17 cellular contexts compared by ENCODE assay signal in the genomic region with DNA sequence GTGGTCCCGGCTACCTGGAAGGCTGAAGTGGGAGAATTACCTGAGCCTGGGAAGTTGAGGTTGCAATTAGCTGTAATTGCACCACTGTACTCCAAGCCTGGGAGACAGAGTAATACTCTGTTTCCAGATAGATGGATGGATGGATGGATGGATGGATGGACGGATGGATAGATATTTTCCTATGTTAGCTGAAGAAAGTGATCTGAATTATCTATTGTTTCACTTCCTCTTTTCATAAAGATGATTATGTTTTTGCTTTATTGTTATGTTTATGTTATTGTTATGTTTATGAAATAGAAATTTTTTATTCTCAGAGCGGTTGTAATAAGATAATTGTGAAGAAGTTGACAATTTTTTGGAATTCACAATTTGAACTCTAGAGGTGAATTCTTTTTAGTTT. TPM values are rescaled to one million over a fixed set of nuclear protein-coding genes. Genes with fewer than 3 reads are reported as not detected.
A peak's percentile ranks its signal among the peaks of the same experiment; 100 is the strongest.
DNase-seq lines count a peak whose midpoint lies in the region; ATAC-seq, FAIRE-seq and TF ChIP-seq lines count a peak whose summit lies in the region.
"Had no signal": no experiment of that assay in that cellular context is flagged by ENCODE, and none has a peak within 500 bp of the region (broad histone marks: within the 10 kb centered on the region; RNA-seq: fewer than 3 reads in every experiment).

No MANE protein-coding gene starts in this region.

- no peak overlapping the region for H3K9ac ChIP-seq in HepG2 (ENCODE audit: insufficient read depth, low read depth, low read length)

- H2AFZ ChIP-seq in HepG2 (ENCODE audit: low read length): no peak overlapping the region

- TF ChIP-seq RAD21 in HepG2 (CRISPR knock-in tag; IDR thresholded peaks at IDR 0.05): no peak

- in situ Hi-C loops in HepG2 (cut with HindIII; ENCODE audit: extremely low pct_ligation_motif_present, low pct_unique_long_range_greater_than_20kb): no loop called here

- H3K9me3 ChIP-seq in HepG2 (ENCODE audit: low read length): no peaks in the 10 kb centered on the region
- H3K9me3 ChIP-seq in right lobe of liver: no peaks in the 10 kb centered on the region

- no peaks in the 10 kb centered on the region for H3K9me3 Mint-ChIP-seq in IgD-negative memory B cell
- no peaks in the 10 kb centered on the region for H3K9me3 Mint-ChIP-seq in stimulated activated effector memory CD8-positive, alpha-beta T cell treated with anti-CD3 and anti-CD28 coated beads, Interleukin-12 subunit alpha, Interleukin-12 subunit beta, amount 100 ng/mL, for 72 hours
- no peaks in the 10 kb centered on the region for H3K9me3 Mint-ChIP-seq in activated CD4-positive, alpha-beta memory T cell treated with anti-CD3 and anti-CD28 coated beads for 36 hours

- CTCF ChIA-PET in HepG2 (lab: Yijun Ruan, JAX; ENCODE audit: low intra/inter-chr PET ratio, low total read pairs): no interaction called here
- CTCF ChIA-PET in activated CD4-positive, alpha-beta memory T cell treated with anti-CD3 and anti-CD28 coated beads for 36 hours (lab: Charles Lee): no interaction called here

- no peak overlapping the region for H3K4me3 Mint-ChIP-seq in IgD-negative memory B cell
- no peak overlapping the region for H3K4me3 Mint-ChIP-seq in stimulated activated effector memory CD8-positive, alpha-beta T cell treated with anti-CD3 and anti-CD28 coated beads, Interleukin-12 subunit alpha, Interleukin-12 subunit beta, amount 100 ng/mL, for 72 hours
- no peak overlapping the region for H3K4me3 Mint-ChIP-seq in activated CD4-positive, alpha-beta memory T cell treated with anti-CD3 and anti-CD28 coated beads for 36 hours

- no peak overlapping the region for H3K4me2 ChIP-seq in HepG2 (ENCODE audit: low read depth, low read length)

- no peak for DNase-seq in HepG2 (ENCODE audit: low spot score)
- DNase-seq in right lobe of liver: no peak
- DNase-seq in stimulated activated effector memory CD8-positive, alpha-beta T cell treated with anti-CD3 and anti-CD28 coated beads, Interleukin-12 subunit alpha, Interleukin-12 subunit beta, amount 100 ng/mL, for 72 hours (ENCODE audit: low spot score in 2 of 2): no peak
- DNase-seq in sciatic nerve (ENCODE audit: low spot score): no peak
- no peak for DNase-seq in putamen (ENCODE audit: low spot score)
- DNase-seq in activated CD4-positive, alpha-beta memory T cell treated with anti-CD3 and anti-CD28 coated beads for 36 hours: no peak
- DNase-seq: ACHN, AML-193, HCEC 1CT, KBM-7, NCI-H1048, NCI-H146, NCI-H2081, NCI-H510A had no signal

- no peaks in the 10 kb centered on the region for H3K4me1 ChIP-seq in HepG2 (ENCODE audit: insufficient read depth, low read length)
- no peaks in the 10 kb centered on the region for H3K4me1 ChIP-seq in right lobe of liver

- BruUV-seq in HepG2 (replicated peaks; lab: Mats Ljungman, UMichigan): no TSS peak

- H3K27ac ChIP-seq in HepG2 (ENCODE audit: extremely low read length, insufficient read depth, low read length) (no peak overlapping the region), right lobe of liver (no peak overlapping the region)
- H3K27ac ChIP-seq: HL-60 had no signal

- TF ChIP-seq EP300 in HepG2 (IDR thresholded peaks at IDR 0.05; ENCODE audit: low read depth in 2 of 2, low read length in 2 of 2): no peak
- TF ChIP-seq EP300 in HepG2 (CRISPR knock-in tag; IDR thresholded peaks at IDR 0.05; ENCODE audit: borderline replicate concordance): no peak

- intact Hi-C loops in HepG2 (cut with micrococcal nuclease; ENCODE audit: unreplicated experiment) (no loop called here), right lobe of liver (cut with DNase I) (no loop called here), sciatic nerve (cut with DNase I) (no loop called here)
- intact Hi-C loops in activated CD4-positive, alpha-beta memory T cell treated with anti-CD3 and anti-CD28 coated beads for 36 hours (cut with micrococcal nuclease): no loop called here

- FAIRE-seq in HepG2 (lab: Jason Lieb, UNC) (no peak), endometrium (lab: Jason Lieb, UNC) (peak; percentile 53)

- no peak for ATAC-seq in HepG2
- ATAC-seq in right lobe of liver: no peak
- ATAC-seq in stimulated activated effector memory CD8-positive, alpha-beta T cell treated with anti-CD3 and anti-CD28 coated beads, Interleukin-12 subunit alpha, Interleukin-12 subunit beta, amount 100 ng/mL, for 72 hours: no peak
- no peak for ATAC-seq in sciatic nerve

- no peak for TF ChIP-seq POLR2A in HepG2 (IDR thresholded peaks at IDR 0.05; ENCODE audit: insufficient read depth in 1 of 2, low read depth in 2 of 2, low read length in 2 of 2)
- no peak for TF ChIP-seq POLR2A in right lobe of liver (IDR thresholded peaks at IDR 0.05)

- H3K27me3 ChIP-seq in HepG2 (ENCODE audit: control insufficient read depth in 1 of 2, insufficient read depth in 2 of 2, low read length in 2 of 2): no peaks in the 10 kb centered on the region
- no peaks in the 10 kb centered on the region for H3K27me3 ChIP-seq in right lobe of liver

- H3K36me3 ChIP-seq in HepG2 (replicated peaks in 1 of 2; ENCODE audit: control insufficient read depth in 1 of 2, insufficient read depth in 2 of 2, low read length in 2 of 2) (peaks cover 8 to 54% of the 10 kb centered on the region in 2 experiments; a peak in 4 of 5 replicates), right lobe of liver (peaks cover 0 to 15% (median under 1%) of the 10 kb centered on the region in 4 donors)

- WGBS in HepG2 (ENCODE audit: low lambda C conversion rate): 97% methylated on average over 3 of the region's 3 CpGs
- WGBS in right lobe of liver (ENCODE audit: insufficient coverage, low coverage, low lambda C conversion rate, missing lambda C conversion rate): 74% methylated on average over 2 of the region's 3 CpGs

- H3K27me3 Mint-ChIP-seq in IgD-negative memory B cell: no peaks in the 10 kb centered on the region
- no peaks in the 10 kb centered on the region for H3K27me3 Mint-ChIP-seq in activated CD4-positive, alpha-beta memory T cell treated with anti-CD3 and anti-CD28 coated beads for 36 hours

- peaks cover 8 to 28% (median 13%) of the 10 kb centered on the region in 3 donors for H3K4me1 Mint-ChIP-seq in IgD-negative memory B cell
- H3K4me1 Mint-ChIP-seq in stimulated activated effector memory CD8-positive, alpha-beta T cell treated with anti-CD3 and anti-CD28 coated beads, Interleukin-12 subunit alpha, Interleukin-12 subunit beta, amount 100 ng/mL, for 72 hours: peaks cover 12% of the 10 kb centered on the region
- peaks cover 25% of the 10 kb centered on the region for H3K4me1 Mint-ChIP-seq in activated CD4-positive, alpha-beta memory T cell treated with anti-CD3 and anti-CD28 coated beads for 36 hours (ENCODE audit: low read depth)

- no peaks in the 10 kb centered on the region for H3K79me2 ChIP-seq in HepG2 (ENCODE audit: insufficient read depth, low read length)

- H3K4me3 ChIP-seq in HepG2 (replicated peaks in 1 of 3; ENCODE audit: insufficient read depth in 1 of 3, low read depth in 2 of 3, low read length in 3 of 3) (no peak overlapping the region), right lobe of liver (no peak overlapping the region)

- no peaks in the 10 kb centered on the region for H4K20me1 ChIP-seq in HepG2 (ENCODE audit: insufficient read depth, low read length)

- H3K36me3 Mint-ChIP-seq in IgD-negative memory B cell: no peaks in the 10 kb centered on the region
- peaks cover 60% of the 10 kb centered on the region for H3K36me3 Mint-ChIP-seq in stimulated activated effector memory CD8-positive, alpha-beta T cell treated with anti-CD3 and anti-CD28 coated beads, Interleukin-12 subunit alpha, Interleukin-12 subunit beta, amount 100 ng/mL, for 72 hours
- peaks cover 26% of the 10 kb centered on the region for H3K36me3 Mint-ChIP-seq in activated CD4-positive, alpha-beta memory T cell treated with anti-CD3 and anti-CD28 coated beads for 36 hours

- no peak for TF ChIP-seq CTCF in HepG2 (CRISPR knock-in tag; IDR thresholded peaks at IDR 0.05)
- TF ChIP-seq CTCF in right lobe of liver (IDR thresholded peaks at IDR 0.05): no peak

- H3K27ac Mint-ChIP-seq in IgD-negative memory B cell: peak overlapping the region in 2 of 3 donors; percentile 19 to 87
- H3K27ac Mint-ChIP-seq in stimulated activated effector memory CD8-positive, alpha-beta T cell treated with anti-CD3 and anti-CD28 coated beads, Interleukin-12 subunit alpha, Interleukin-12 subunit beta, amount 100 ng/mL, for 72 hours: peak overlapping the region; percentile 71
- no peak overlapping the region for H3K27ac Mint-ChIP-seq in activated CD4-positive, alpha-beta memory T cell treated with anti-CD3 and anti-CD28 coated beads for 36 hours

- POLR2A ChIA-PET in HepG2 (lab: Yijun Ruan, JAX): no interaction called here
- POLR2A ChIA-PET in activated CD4-positive, alpha-beta memory T cell treated with anti-CD3 and anti-CD28 coated beads for 36 hours (lab: Charles Lee): no interaction called here

TF ChIP-seq in HepG2, 621 proteins besides CTCF, POLR2A, EP300 and RAD21 (continues in another document):
- TF ChIP-seq FLYWCH1 (CRISPR knock-in tag; IDR thresholded peaks at IDR 0.05): no peak
- TF ChIP-seq RBM22 (optimal IDR thresholded peaks at IDR 0.05; ENCODE audit: low read length): peak; percentile 65

RNA-seq across cellular contexts. Expression of gene TTC27, which starts 33.3 kb away (rescaled TPM):
- total RNA-seq in HepG2 (2016; rRNA removed; fragmentation: Illumina TruSeq; extraction: Trizol): 44.7 and 65.1 TPM in 2 replicates
- total RNA-seq in HepG2 (2016; cell fraction: cytosol; rRNA removed; fragmentation: Illumina TruSeq; extraction: Trizol; ENCODE audit: low read depth): 9.5 and 10.9 TPM in 2 replicates
- 43.8 and 63.7 TPM in 2 replicates for total RNA-seq in HepG2 (2016; cell fraction: insoluble cytoplasmic fraction; rRNA removed; fragmentation: Illumina TruSeq; extraction: Trizol)
- total RNA-seq in HepG2 (2016; cell fraction: membrane; rRNA removed; fragmentation: Illumina TruSeq; extraction: Trizol): 15.7 and 17.8 TPM in 2 replicates
- total RNA-seq in HepG2 (2016; cell fraction: nucleus; rRNA removed; fragmentation: Illumina TruSeq; extraction: Trizol): 36.7 and 38.7 TPM in 2 replicates
- 23.0 and 26.7 TPM in 2 replicates for polyA plus RNA-seq in HepG2 (2011; rRNA removed)
- 14.3 and 22.9 TPM in 2 replicates for polyA plus RNA-seq in HepG2 (2011; cell fraction: cytosol; rRNA removed)
- 12.1 and 14.8 TPM in 2 replicates for polyA plus RNA-seq in HepG2 (2011; cell fraction: nucleus; rRNA removed)
- polyA plus RNA-seq in HepG2 (2012): 20.5 and 25.5 TPM in 2 replicates
- 3.7 and 4.5 TPM in 2 replicates for polyA plus RNA-seq in HepG2 (2016; cell fraction: cytosol; fragmentation: Illumina TruSeq; extraction: Trizol; ENCODE audit: low read depth)
- polyA plus RNA-seq in HepG2 (2016; cell fraction: insoluble cytoplasmic fraction; fragmentation: Illumina TruSeq; extraction: Trizol; ENCODE audit: low read depth): 45.5 and 47.0 TPM in 2 replicates
- polyA plus RNA-seq in HepG2 (2016; cell fraction: membrane; fragmentation: Illumina TruSeq; extraction: Trizol; ENCODE audit: low read depth): 7.3 and 8.6 TPM in 2 replicates
- polyA plus RNA-seq in HepG2 (2016; cell fraction: nucleus; fragmentation: Illumina TruSeq; extraction: Trizol; ENCODE audit: insufficient read depth, low read depth): 19.1 and 22.3 TPM in 2 replicates
- 29.8 and 40.4 TPM in 2 replicates for polyA minus RNA-seq in HepG2 (2011; rRNA and poly(A)+ RNA removed; ENCODE audit: low replicate concordance)
- polyA minus RNA-seq in HepG2 (2011; cell fraction: cytosol; rRNA and poly(A)+ RNA removed): 20.0 and 21.8 TPM in 2 replicates
- polyA minus RNA-seq in HepG2 (2011; cell fraction: nucleus; rRNA and poly(A)+ RNA removed): 56.0 and 69.0 TPM in 2 replicates
- 1 to 10 TPM; 6.8 to 9.5 (median 7.3) TPM for total RNA-seq in right lobe of liver
- 16.0 TPM for polyA plus RNA-seq in IgD-negative memory B cell
- total RNA-seq in sciatic nerve: 19.0 TPM
- total RNA-seq in activated CD4-positive, alpha-beta memory T cell treated with anti-CD3 and anti-CD28 coated beads for 36 hours: 10 to 100 TPM; 27.9 to 29.8 TPM
